In the genomic region with DNA sequence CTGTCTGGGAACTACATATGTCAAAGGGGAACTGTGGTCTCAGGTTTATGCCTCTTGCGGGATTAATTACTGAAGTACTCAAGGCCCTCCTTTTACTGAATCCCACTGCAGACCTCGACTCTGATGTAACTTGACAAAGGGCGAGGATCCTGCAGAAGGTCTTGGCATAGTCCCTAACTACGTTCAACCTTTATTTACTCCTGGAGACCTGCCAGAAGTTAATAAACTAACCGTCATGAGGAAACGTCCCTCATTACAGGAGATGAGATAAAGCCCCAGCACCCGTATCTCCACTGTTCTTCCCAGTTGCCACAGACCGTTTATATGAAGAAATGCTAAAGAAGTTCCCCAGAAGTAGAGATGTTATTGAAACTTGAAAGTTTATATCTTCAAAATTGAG, we compare ENCODE assay signal across 12 cellular contexts.
A peak's percentile ranks its signal among the peaks of the same experiment; 100 is the strongest.
DNase-seq lines count a peak whose midpoint lies in the region; ATAC-seq and TF ChIP-seq lines count a peak whose summit lies in the region.
"Had no signal": no experiment of that assay in that cellular context is flagged by ENCODE, and none has a peak within 500 bp of the region (broad histone marks: within the 10 kb centered on the region; RNA-seq: fewer than 3 reads in every experiment).

No MANE protein-coding gene starts in this region.

- TF ChIP-seq CTCF in gastroesophageal sphincter (IDR thresholded peaks at IDR 0.05): no peak
- no peak for TF ChIP-seq CTCF in testis (IDR thresholded peaks at IDR 0.05)

- TF ChIP-seq POLR2A in gastroesophageal sphincter (IDR thresholded peaks at IDR 0.05): no peak
- TF ChIP-seq POLR2A in testis (IDR thresholded peaks at IDR 0.05): no peak

- H3K4me3 ChIP-seq in gastroesophageal sphincter: no peak overlapping the region
- H3K4me3 ChIP-seq in testis: no peak overlapping the region
- H3K4me3 ChIP-seq: A549 had no signal

- intact Hi-C loops in testis (cut with DNase I; ENCODE audit: low total_unique reads): no loop called here

- no peak for TF ChIP-seq EP300 in gastroesophageal sphincter (IDR thresholded peaks at IDR 0.05)

- peak overlapping the region in 3 of 4 donors; percentile 71 to 75 (median 73) for H3K27ac ChIP-seq in gastroesophageal sphincter
- H3K27ac ChIP-seq in testis: peak overlapping the region in 1 of 2 donors; percentile 88
- H3K27ac ChIP-seq: A549 had no signal

- DNase-seq in NOMO-1 treated with DMSO at 0.1 percent for 48 hours (lab: John Stamatoyannopoulos, UW; ENCODE audit: unreplicated experiment) (peak; percentile 48), NOMO-1 treated with dmso at 0.1 percent for 144 hours (lab: John Stamatoyannopoulos, UW; ENCODE audit: unreplicated experiment) (no peak), NCI-H510A (lab: John Stamatoyannopoulos, UW) (peak; percentile 45), testis (peak; percentile 2)
- DNase-seq: activated naive CD4-positive, alpha-beta T cell treated with Interleukin-2 at 50 U/mL for 16 hours; stimulated activated naive B cell treated with anti-CD40 and anti-IgM and Interleukin-4, amounts not matched to agents 10 μg/mL and 1 μg/mL and 100 μg/mL, for 72 hours had no signal

- ATAC-seq in gastroesophageal sphincter: no peak
- no peak for ATAC-seq in HG02610 (IDR thresholded peaks at IDR 0.05; ENCODE audit: unreplicated experiment)
- no peak for ATAC-seq in HG03039 (IDR thresholded peaks at IDR 0.05; ENCODE audit: unreplicated experiment)
- ATAC-seq in GM19452 (IDR thresholded peaks at IDR 0.05; ENCODE audit: unreplicated experiment): no peak
- ATAC-seq: A549; SK-N-SH treated with all-trans-retinoic acid at 6 μM for 48 hours; stimulated activated naive B cell treated with anti-CD40 and anti-IgM and Interleukin-4, amounts not matched to agents 10 μg/mL and 1 μg/mL and 100 μg/mL, for 72 hours had no signal

- H3K27me3 ChIP-seq in gastroesophageal sphincter (no peaks in the 10 kb centered on the region), testis (no peaks in the 10 kb centered on the region)

- peaks cover 12 to 53% (median 30%) of the 10 kb centered on the region in 3 donors for H3K4me1 ChIP-seq in gastroesophageal sphincter
- H3K4me1 ChIP-seq in testis: peaks cover 55% of the 10 kb centered on the region

- H3K36me3 ChIP-seq in gastroesophageal sphincter (peaks cover 0 to 38% of the 10 kb centered on the region in 2 donors), testis (ENCODE audit: low read depth, missing control alignments) (no peaks in the 10 kb centered on the region)

- WGBS in gastroesophageal sphincter (ENCODE audit: low coverage in 1 of 2), 2 donors: 24 to 40% methylated on average over 6 to 8 of the region's 8 CpGs
- WGBS in testis, 2 donors: 53 to 61% methylated on average over 8 of the region's 8 CpGs

- no peaks in the 10 kb centered on the region for H3K9me3 ChIP-seq in gastroesophageal sphincter
- H3K9me3 ChIP-seq in testis: no peaks in the 10 kb centered on the region
- H3K9me3 ChIP-seq: A549 had no signal
